In the genomic region with DNA sequence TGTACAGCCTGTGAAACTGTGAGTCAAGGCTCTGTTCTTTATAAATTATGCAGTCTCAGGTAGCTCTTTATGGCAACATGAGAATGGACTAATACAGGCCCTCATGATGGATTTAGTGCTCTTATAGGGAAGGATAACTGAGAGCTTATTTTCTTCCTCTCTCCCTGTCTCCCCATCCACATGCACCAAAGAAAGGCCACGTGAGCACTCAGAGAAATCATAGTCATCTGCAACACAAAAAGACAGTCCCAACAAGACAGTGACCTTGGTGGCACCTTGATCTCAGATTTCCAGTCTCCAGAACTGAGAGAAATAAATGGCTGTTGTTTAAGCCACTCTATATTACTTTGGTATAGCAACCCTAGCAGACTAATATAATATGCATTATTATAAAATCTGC, we compare ENCODE assay signal across 25 cellular contexts.
"Had no signal": no experiment of that assay in that cellular context is flagged by ENCODE, and none has a peak within 500 bp of the region (broad histone marks: within the 10 kb centered on the region; RNA-seq: fewer than 3 reads in every experiment).

No MANE protein-coding gene starts in this region.

- H3K4me1 ChIP-seq: SJSA1 had no signal

- H3K9ac ChIP-seq: KMS-11 had no signal

- H3K9me3 ChIP-seq: SJSA1 had no signal

- H3K27ac ChIP-seq: KMS-11, SJSA1, SK-N-MC had no signal

- H3K27me3 ChIP-seq: SJSA1 had no signal

- DNase-seq: Kasumi-1, MM.1S, NCI-H1105, NCI-H1417, NCI-H1436 treated with DMSO at 0.1 percent for 48 hours, NCI-H1694, NCI-H187 treated with DMSO at 0.1 percent for 48 hours, NCI-H2029 treated with DMSO at 0.1 percent for 48 hours, NCI-H2171 treated with DMSO at 0.1 percent for 48 hours, NCI-H345, NCI-H446 treated with DMSO at 0.1 percent for 48 hours, NCI-H510A treated with DMSO at 0.1 percent for 48 hours, NCI-H526 treated with DMSO at 0.1 percent for 48 hours, NCI-H748 treated with DMSO at 0.1 percent for 48 hours, Right ventricle myocardium superior, RPMI8226, SIG-M5, SW 1271, T-cell had no signal

- H3K36me3 ChIP-seq: SJSA1 had no signal

- H3K36me3 Mint-ChIP-seq: IgD-negative memory B cell, T-cell had no signal

- H3K27me3 Mint-ChIP-seq: IgD-negative memory B cell, T-cell had no signal

- FAIRE-seq: K562, RCC 7860 had no signal

- H3K4me3 ChIP-seq: K562, SJSA1, SK-N-MC had no signal

- H3K4me2 ChIP-seq: KMS-11 had no signal

- H3K27ac Mint-ChIP-seq: IgD-negative memory B cell, T-cell had no signal

- H3K4me1 Mint-ChIP-seq: IgD-negative memory B cell, T-cell had no signal

- H3K9me3 Mint-ChIP-seq: T-cell had no signal

- H3K4me3 Mint-ChIP-seq: IgD-negative memory B cell, T-cell had no signal
